9 cellular contexts compared by ENCODE assay signal in genomic region chr9:114738581-114739316, GRCh38. TPM values are rescaled to one million over a fixed set of nuclear protein-coding genes. Genes with fewer than 3 reads are reported as not detected.
DNase-seq lines count a peak whose midpoint lies in the region; ATAC-seq and TF ChIP-seq lines count a peak whose summit lies in the region.
"Had no signal": no experiment of that assay in that cellular context is flagged by ENCODE, and none has a peak within 500 bp of the region (broad histone marks: within the 10 kb centered on the region; RNA-seq: fewer than 3 reads in every experiment).

No MANE protein-coding gene starts in this region.

- H3K4me3 ChIP-seq in liver (ENCODE audit: low read depth in 1 of 3, low read length in 3 of 3), result no peak overlapping the region

- no peak overlapping the region for H3K27ac ChIP-seq in liver (ENCODE audit: low read depth in 1 of 2, low read length in 2 of 2)

- H3K9me3 ChIP-seq in liver (ENCODE audit: control insufficient read depth in 4 of 4, low read length in 3 of 4), result no peaks in the 10 kb centered on the region

- DNase-seq in G401 (ENCODE audit: low spot score) (peak; percentile 38), NCI-H748 treated with DMSO at 0.1 percent for 48 hours (lab: John Stamatoyannopoulos, UW) (peak; percentile 27), dedifferentiated amniotic fluid mesenchymal stem cell (ENCODE audit: extremely low spot score) (peak; percentile 79)
- DNase-seq in activated CD4-positive, alpha-beta T cell treated with anti-CD3 and anti-CD28 coated beads, Interleukin-2, amount 50 U/mL, for 1 hour, result peak; percentile 63
- peak; percentile 46 for DNase-seq in stimulated activated CD8-positive, alpha-beta memory T cell treated with anti-CD3 and anti-CD28 coated beads, Interleukin-12 subunit alpha, Interleukin-12 subunit beta, amount 100 ng/mL, for 4 hours (ENCODE audit: low read depth)

- TF ChIP-seq RAD21 in liver (IDR thresholded peaks at IDR 0.05), result peak; percentile 100

- in situ Hi-C loops in G401 (cut with HindIII; ENCODE audit: low sequenced_read_pairs), result no loop called here

- ATAC-seq in HG03025 (IDR thresholded peaks at IDR 0.05; ENCODE audit: low FRiP score, unreplicated experiment) (peak; percentile 53), GM18870 (IDR thresholded peaks at IDR 0.05; ENCODE audit: unreplicated experiment) (no peak)

- no peaks in the 10 kb centered on the region for H3K27me3 ChIP-seq in liver (ENCODE audit: control insufficient read depth in 4 of 4, insufficient read depth in 4 of 4, low read length in 3 of 4)

- WGBS in liver, result 15% methylated on average over 8 of the region's 8 CpGs

- H3K36me3 ChIP-seq in liver (ENCODE audit: control insufficient read depth in 4 of 4, insufficient read depth in 3 of 4, low read depth in 1 of 4, low read length in 3 of 4), result no peaks in the 10 kb centered on the region

- TF ChIP-seq CTCF in liver (IDR thresholded peaks at IDR 0.05; ENCODE audit: low read depth, low read length, missing input control), result peak; percentile 94

- H3K9ac ChIP-seq in liver (ENCODE audit: low read depth in 1 of 2, low read length in 2 of 2), result no peak overlapping the region

- peaks cover 1 to 7% (median 5%) of the 10 kb centered on the region in 4 donors for H3K4me1 ChIP-seq in liver (ENCODE audit: control insufficient read depth in 4 of 4, insufficient read depth in 4 of 4, low read length in 3 of 4)

TF ChIP-seq in liver, 16 proteins besides CTCF, POLR2A, EP300 and RAD21:
- TF ChIP-seq HNF4A (conservative IDR thresholded peaks at IDR 0.05) (peak in 1 of 2 donors; percentile 29), REST (IDR thresholded peaks at IDR 0.05) (no peak), RXRA (IDR thresholded peaks at IDR 0.05) (peak in 1 of 2 donors; percentile 40)
TF ChIP-seq in liver: peak in this region for 2.

RNA-seq across cellular contexts. Expression of gene TEX48, which starts 56.8 kb away (rescaled TPM):
- total RNA-seq in G401 (2014; rRNA removed; shearing (Covaris generic)), result not detected in 2 replicates
- total RNA-seq in liver, result not detected
- polyA plus RNA-seq in liver, result not detected
- total RNA-seq: mononuclear cell had no signal

Comparison
In these comparisons a context has a peak if more than half of its experiments do, and no peak if none do; other contexts are left out.
1. DNase-seq: peak in every context shown above with its lines; median percentile 79 in dedifferentiated amniotic fluid mesenchymal stem cell; 63 in activated CD4-positive, alpha-beta T cell treated with anti-CD3 and anti-CD28 coated beads, Interleukin-2, amount 50 U/mL, for 1 hour; 46 in stimulated activated CD8-positive, alpha-beta memory T cell treated with anti-CD3 and anti-CD28 coated beads, Interleukin-12 subunit alpha, Interleukin-12 subunit beta, amount 100 ng/mL, for 4 hours; 38 in G401; 27 in NCI-H748 treated with DMSO at 0.1 percent for 48 hours.